Comparison of ENCODE assay signal across 9 cellular contexts in genomic region chr15:23877502-23878412, GRCh38.
DNase-seq lines count a peak whose midpoint lies in the region; ATAC-seq and TF ChIP-seq lines count a peak whose summit lies in the region.
"Had no signal": no experiment of that assay in that cellular context is flagged by ENCODE, and none has a peak within 500 bp of the region (broad histone marks: within the 10 kb centered on the region; RNA-seq: fewer than 3 reads in every experiment).

No MANE protein-coding gene starts in this region.

- no peaks in the 10 kb centered on the region for H3K4me1 ChIP-seq in IMR-90 (ENCODE audit: control insufficient read depth, insufficient read depth, low read length)
- H3K4me1 ChIP-seq in gastroesophageal sphincter, result no peaks in the 10 kb centered on the region

- no peaks in the 10 kb centered on the region for H3K27me3 ChIP-seq in IMR-90 (ENCODE audit: control insufficient read depth, insufficient read depth, low read length)
- peaks cover 22% of the 10 kb centered on the region for H3K27me3 ChIP-seq in gastroesophageal sphincter

- peak overlapping the region; percentile 32 for H2AFZ ChIP-seq in IMR-90 (replicated peaks; ENCODE audit: low read length, poor library complexity)

- H4K20me1 ChIP-seq in IMR-90 (ENCODE audit: insufficient read depth, low read length), result no peaks in the 10 kb centered on the region

- WGBS in IMR-90 (ENCODE audit: extremely low coverage in 2 of 2, insufficient read length in 1 of 2), 2 experiments, result 31% methylated on average over 13 of the region's 36 CpGs; no CpG with 5 or more reads in 1 of the 2 experiments
- WGBS in gastroesophageal sphincter (ENCODE audit: low coverage in 1 of 2), 2 donors, result 20 to 29% methylated on average over 11 to 14 of the region's 36 CpGs

- no peaks in the 10 kb centered on the region for H3K36me3 ChIP-seq in IMR-90 (ENCODE audit: control insufficient read depth, insufficient read depth, low read length)
- no peaks in the 10 kb centered on the region for H3K36me3 ChIP-seq in gastroesophageal sphincter

- TF ChIP-seq POLR2A in IMR-90 (IDR thresholded peaks at IDR 0.05; ENCODE audit: low read depth, low read length) (no peak), gastroesophageal sphincter (IDR thresholded peaks at IDR 0.05) (no peak)

- H3K27ac ChIP-seq in IMR-90 (ENCODE audit: insufficient read depth, low read length) (no peak overlapping the region), gastroesophageal sphincter (no peak overlapping the region)
- H3K27ac ChIP-seq: SK-N-MC had no signal

- no peak overlapping the region for H3K18ac ChIP-seq in IMR-90 (ENCODE audit: low read depth, low read length)

- peaks cover 7% of the 10 kb centered on the region for H3K27me3 Mint-ChIP-seq in progenitor cell of endocrine pancreas

- no peak overlapping the region for H3K4ac ChIP-seq in IMR-90 (ENCODE audit: low read depth, low read length)

- H3K56ac ChIP-seq in IMR-90 (ENCODE audit: extremely low read depth, insufficient read depth, low read length), result no peak overlapping the region

- H2BK120ac ChIP-seq in IMR-90 (ENCODE audit: low read depth, low read length), result no peak overlapping the region

- no peak overlapping the region for H2BK20ac ChIP-seq in IMR-90 (ENCODE audit: low read depth, low read length)

- H3K14ac ChIP-seq in IMR-90 (replicated peaks; ENCODE audit: low read depth, low read length), result no peak overlapping the region

- H3K4me3 ChIP-seq in IMR-90 (ENCODE audit: insufficient read depth, low read depth, low read length), result no peak overlapping the region
- H3K4me3 ChIP-seq in gastroesophageal sphincter, result no peak overlapping the region
- H3K4me3 ChIP-seq: SK-N-MC had no signal

- no peak overlapping the region for H4K5ac ChIP-seq in IMR-90 (ENCODE audit: low read depth, low read length)

- peak overlapping the region; percentile 48 for H3K4me3 Mint-ChIP-seq in progenitor cell of endocrine pancreas (ENCODE audit: low read depth)

- no peak overlapping the region for H2AK5ac ChIP-seq in IMR-90 (ENCODE audit: low read depth, low read length)

- intact Hi-C loops in IMR-90 (cut with micrococcal nuclease), result loop anchor here (1.0 kb wide), 1 partner anchor 235 kb away; no protein-coding TSS in a partner anchor

- no TSS peak for BruUV-seq in IMR-90 (replicated peaks; lab: Mats Ljungman, UMichigan)

- no peaks in the 10 kb centered on the region for H3K36me3 Mint-ChIP-seq in progenitor cell of endocrine pancreas (ENCODE audit: insufficient read depth)

- H4K91ac ChIP-seq in IMR-90 (ENCODE audit: insufficient read depth, low read depth, low read length), result no peak overlapping the region

- ATAC-seq in IMR-90 (ENCODE audit: low read depth), result peak; percentile 27; the same call in 1 of the 2 replicates
- ATAC-seq in gastroesophageal sphincter, result no peak
- no peak for ATAC-seq in HG02623 (IDR thresholded peaks at IDR 0.05; ENCODE audit: unreplicated experiment)
- no peak for ATAC-seq in HG03342 (IDR thresholded peaks at IDR 0.05; ENCODE audit: unreplicated experiment)

- no peak for TF ChIP-seq EP300 in gastroesophageal sphincter (IDR thresholded peaks at IDR 0.05)

- TF ChIP-seq CTCF in IMR-90 (conservative IDR thresholded peaks at IDR 0.05; ENCODE audit: low read depth, low read length), result peak; percentile 40
- peak in 3 of 4 experiments; percentile 18 to 62 (median 50) for TF ChIP-seq CTCF in gastroesophageal sphincter (IDR thresholded peaks at IDR 0.05)
- TF ChIP-seq CTCF in progenitor cell of endocrine pancreas (IDR thresholded peaks at IDR 0.05; ENCODE audit: unreplicated experiment), result peak; percentile 77

- no peak overlapping the region for H3K27ac Mint-ChIP-seq in progenitor cell of endocrine pancreas

- H2BK15ac ChIP-seq in IMR-90 (ENCODE audit: low read depth, low read length), result no peak overlapping the region

- peaks cover 2% of the 10 kb centered on the region; the same call in 1 of the 2 replicates for H3K9me3 ChIP-seq in IMR-90 (ENCODE audit: control insufficient read depth, insufficient read depth, low read length)
- no peaks in the 10 kb centered on the region for H3K9me3 ChIP-seq in gastroesophageal sphincter

- dilution Hi-C loops in IMR-90 (cut with HindIII; ENCODE audit: low sequenced_read_pairs, unreplicated experiment), result no loop called here

- no peak overlapping the region for H2BK5ac ChIP-seq in IMR-90 (ENCODE audit: low read depth, low read length, poor library complexity, severe bottlenecking)

- H3K9me1 ChIP-seq in IMR-90 (ENCODE audit: insufficient read depth, low read length), result no peaks in the 10 kb centered on the region

- DNase-seq in G401 (ENCODE audit: low spot score), result peak; percentile 3
- DNase-seq in IMR-90, result no peak
- peak; percentile 2 to 4 for DNase-seq in SW 1271 (lab: John Stamatoyannopoulos, UW)
- peak; percentile 58 for DNase-seq in progenitor cell of endocrine pancreas (ENCODE audit: low spot score, unreplicated experiment)
- DNase-seq in activated CD4-positive, CD25-positive, alpha-beta regulatory T cell (lab: John Stamatoyannopoulos, UW), result no peak

- H3K4me1 Mint-ChIP-seq in progenitor cell of endocrine pancreas (ENCODE audit: low read depth), result peaks cover 2% of the 10 kb centered on the region

- CTCF ChIA-PET in IMR-90 (lab: Yijun Ruan, JAX), result no interaction called here

- in situ Hi-C loops in G401 (cut with HindIII; ENCODE audit: low sequenced_read_pairs), result no loop called here
- in situ Hi-C loops in IMR-90 (cut with MboI; ENCODE audit: low sequenced_read_pairs), result no loop called here

- H3K9me3 Mint-ChIP-seq in progenitor cell of endocrine pancreas (ENCODE audit: low read depth), result peaks cover 10% of the 10 kb centered on the region

- peak; percentile 32; the same call in 1 of the 2 replicates for TF ChIP-seq RAD21 in IMR-90 (IDR thresholded peaks at IDR 0.05; ENCODE audit: low read length)

- no peak overlapping the region for H3K4me2 ChIP-seq in IMR-90 (ENCODE audit: low read depth, low read length)

- POLR2A ChIA-PET in IMR-90 (lab: Charles Lee; ENCODE audit: unreplicated experiment), result no interaction called here

- no peak overlapping the region for H3K9ac ChIP-seq in IMR-90 (ENCODE audit: low read depth, low read length)

- no peak overlapping the region for H2AK9ac ChIP-seq in IMR-90 (replicated peaks; ENCODE audit: low read depth, low read length, poor library complexity)

- no peak overlapping the region for H4K8ac ChIP-seq in IMR-90 (ENCODE audit: low read depth in 2 of 2, low read length in 2 of 2)

- no peaks in the 10 kb centered on the region for H3K79me1 ChIP-seq in IMR-90 (ENCODE audit: low read depth in 1 of 2, low read length in 2 of 2)

- H3K23ac ChIP-seq in IMR-90 (ENCODE audit: low read depth, low read length), result no peak overlapping the region

TF ChIP-seq in IMR-90, 13 proteins besides CTCF, POLR2A, EP300 and RAD21:
- TF ChIP-seq BHLHE40 (IDR thresholded peaks at IDR 0.05; ENCODE audit: low read depth, low read length) (no peak), MAFK (IDR thresholded peaks at IDR 0.05; ENCODE audit: low read depth, low read length) (no peak), ELK1 (IDR thresholded peaks at IDR 0.05; ENCODE audit: borderline replicate concordance, low read depth, low read length) (no peak), RCOR1 (IDR thresholded peaks at IDR 0.05; ENCODE audit: insufficient replicate concordance, low read length) (no peak), RFX5 (IDR thresholded peaks at IDR 0.05; ENCODE audit: low read depth, low read length) (no peak), USF2 (IDR thresholded peaks at IDR 0.05; ENCODE audit: low read depth, low read length) (no peak), SMC3 (IDR thresholded peaks at IDR 0.05; ENCODE audit: low read depth, low read length) (0 out of 2 replicates have a peak, but pooled peaks have one; percentile 9)

Comparison
In these comparisons a context has a peak if more than half of its experiments do, and no peak if none do; other contexts are left out.
1. DNase-seq: peak in G401 (single experiment), SW 1271 (2 of 2) and progenitor cell of endocrine pancreas (single experiment); none in IMR-90 (single experiment) and activated CD4-positive, CD25-positive, alpha-beta regulatory T cell (0 of 4).
2. Peak in every context shown above with its lines, with median percentiles within 50 percentile points of each other: CTCF ChIP-seq.